In the genomic region with DNA sequence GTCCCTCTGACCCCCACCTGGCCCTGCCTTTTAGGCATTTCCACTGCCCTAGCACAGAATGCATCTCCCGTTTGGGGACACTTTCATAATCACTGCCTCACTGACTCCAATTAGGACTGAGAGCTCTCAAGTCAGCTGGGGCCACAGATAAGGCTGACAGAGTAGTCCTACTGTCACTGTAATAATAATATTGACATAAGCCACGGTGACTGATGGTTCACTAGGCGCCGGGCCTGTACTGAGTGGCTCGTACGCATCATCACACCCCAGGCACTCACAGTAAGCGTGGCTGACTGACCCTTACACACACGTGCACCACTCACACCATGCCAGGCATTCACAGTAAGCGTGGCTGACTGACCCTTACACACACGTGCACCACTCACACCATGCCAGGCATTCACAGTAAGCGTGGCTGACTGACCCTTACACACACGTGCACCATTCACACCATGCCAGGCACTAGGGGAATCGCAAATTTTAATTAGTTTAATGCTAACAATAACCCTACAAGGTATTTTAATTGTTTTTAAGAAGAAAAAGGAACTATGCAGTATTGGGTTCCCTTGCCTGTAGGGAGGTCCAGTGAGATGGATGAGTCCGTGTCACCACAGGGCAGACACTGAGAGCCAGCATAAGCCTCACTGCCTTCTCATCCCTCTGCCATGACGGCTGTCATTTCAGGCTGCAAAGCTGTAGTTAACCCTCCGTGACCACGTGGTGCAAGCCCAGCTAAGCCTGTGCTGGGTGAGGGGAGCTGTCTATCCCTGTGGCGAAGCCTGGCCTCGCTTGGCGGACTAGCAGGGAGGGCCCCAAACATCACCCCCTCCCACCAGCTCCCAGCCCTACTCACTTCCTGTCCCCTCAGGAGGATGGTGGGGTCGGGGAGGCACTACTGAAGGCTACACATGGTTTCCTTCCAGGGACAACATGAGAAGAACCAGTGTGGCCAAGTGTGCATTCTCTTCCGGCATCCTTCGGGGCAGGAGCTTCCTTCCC, we compare ENCODE assay signal across 12 cellular contexts.
DNase-seq lines count a peak whose midpoint lies in the region; ATAC-seq, FAIRE-seq and TF ChIP-seq lines count a peak whose summit lies in the region.
"Had no signal": no experiment of that assay in that cellular context is flagged by ENCODE, and none has a peak within 500 bp of the region (broad histone marks: within the 10 kb centered on the region; RNA-seq: fewer than 3 reads in every experiment).

No MANE protein-coding gene starts in this region.

- H3K36me3 ChIP-seq in small intestine (ENCODE audit: control insufficient read depth in 2 of 2, insufficient read depth in 2 of 2, low read length in 2 of 2) (peaks cover 0 to 2% of the 10 kb centered on the region in 2 donors), H7 (replicated peaks; ENCODE audit: control insufficient read depth, insufficient read depth, low read length) (no peaks in the 10 kb centered on the region; the same call in 1 of the 2 replicates)

- peaks cover 28% of the 10 kb centered on the region for H3K27me3 Mint-ChIP-seq in glutamatergic neuron (ENCODE audit: unreplicated experiment)
- no peaks in the 10 kb centered on the region for H3K27me3 Mint-ChIP-seq in activated T-cell treated with anti-CD3 and anti-CD28 coated beads, Interleukin-2, amount 50 U/mL, for 72 hours (ENCODE audit: low read depth)

- H3K27ac ChIP-seq in small intestine (ENCODE audit: low read depth in 1 of 2, low read length in 1 of 2), result peak overlapping the region; percentile 83 to 88
- H3K27ac ChIP-seq: HL-60 had no signal

- H3K4me3 ChIP-seq in small intestine (ENCODE audit: low read depth in 1 of 2, low read length in 2 of 2) (no peak overlapping the region), H7 (ENCODE audit: insufficient read depth, low read depth, low read length) (no peak overlapping the region)

- ATAC-seq in HG03354 (IDR thresholded peaks at IDR 0.05; ENCODE audit: poor library complexity, severe bottlenecking, unreplicated experiment), result no peak
- ATAC-seq in activated T-cell treated with anti-CD3 and anti-CD28 coated beads, Interleukin-2, amount 50 U/mL, for 72 hours (replicated peaks in 1 of 2), result no peak

- H3K4me3 Mint-ChIP-seq in glutamatergic neuron (ENCODE audit: unreplicated experiment), result peak overlapping the region; percentile 57
- H3K4me3 Mint-ChIP-seq in activated T-cell treated with anti-CD3 and anti-CD28 coated beads, Interleukin-2, amount 50 U/mL, for 72 hours, result no peak overlapping the region

- peaks cover 63% of the 10 kb centered on the region for H3K4me1 Mint-ChIP-seq in glutamatergic neuron (ENCODE audit: low read depth, unreplicated experiment)
- H3K4me1 Mint-ChIP-seq in activated T-cell treated with anti-CD3 and anti-CD28 coated beads, Interleukin-2, amount 50 U/mL, for 72 hours (ENCODE audit: low read depth), result peaks cover 10% of the 10 kb centered on the region

- FAIRE-seq in small intestine (lab: Jason Lieb, UNC), result no peak

- WGBS in small intestine, 3 donors, result 56 to 69% (median 68%) methylated on average over 23 of the region's 23 CpGs

- H3K9me3 ChIP-seq in small intestine (ENCODE audit: control insufficient read depth, low read depth), result no peaks in the 10 kb centered on the region

- H3K27ac Mint-ChIP-seq in glutamatergic neuron (ENCODE audit: unreplicated experiment), result peak overlapping the region; percentile 96
- H3K27ac Mint-ChIP-seq in activated T-cell treated with anti-CD3 and anti-CD28 coated beads, Interleukin-2, amount 50 U/mL, for 72 hours, result no peak overlapping the region

- peaks cover 4% of the 10 kb centered on the region for H3K36me3 Mint-ChIP-seq in glutamatergic neuron (ENCODE audit: unreplicated experiment)
- H3K36me3 Mint-ChIP-seq in activated T-cell treated with anti-CD3 and anti-CD28 coated beads, Interleukin-2, amount 50 U/mL, for 72 hours (ENCODE audit: insufficient read depth in 2 of 2), result no peaks in the 10 kb centered on the region

- peaks cover 28% of the 10 kb centered on the region for H3K9me3 Mint-ChIP-seq in glutamatergic neuron (ENCODE audit: unreplicated experiment)
- H3K9me3 Mint-ChIP-seq in activated T-cell treated with anti-CD3 and anti-CD28 coated beads, Interleukin-2, amount 50 U/mL, for 72 hours, result no peaks in the 10 kb centered on the region

- TF ChIP-seq CTCF in glutamatergic neuron (IDR thresholded peaks at IDR 0.05; ENCODE audit: partially characterized antibody, unreplicated experiment), result no peak

- in situ Hi-C loops in KBM-7 (cut with MboI; ENCODE audit: low pct_unique_long_range_greater_than_20kb, low sequenced_read_pairs), result no loop called here

- H3K4me1 ChIP-seq in small intestine (ENCODE audit: control insufficient read depth in 2 of 2, insufficient read depth in 1 of 2, low read depth in 1 of 2, low read length in 1 of 2), result peaks cover 11 to 14% of the 10 kb centered on the region in 2 donors

- no peaks in the 10 kb centered on the region for H3K27me3 ChIP-seq in small intestine (ENCODE audit: control insufficient read depth in 2 of 2, insufficient read depth in 2 of 2, low read length in 2 of 2)
- H3K27me3 ChIP-seq in H7 (ENCODE audit: control insufficient read depth, insufficient read depth, low read length), result no peaks in the 10 kb centered on the region

- DNase-seq in KBM-7 (peak; percentile 14), NCI-H748 treated with DMSO at 0.1 percent for 48 hours (lab: John Stamatoyannopoulos, UW) (peak; percentile 8), glutamatergic neuron (no peak), small intestine (peak; percentile 51), H7 (no peak), mesenteric fat pad (ENCODE audit: low spot score) (no peak)
- no peak for DNase-seq in activated T-cell treated with anti-CD3 and anti-CD28 coated beads, Interleukin-2, amount 50 U/mL, for 72 hours
- DNase-seq: amniotic stem cell, Calu3, NCI-H1048 had no signal

Comparison
In these comparisons a context has a peak if more than half of its experiments do, and no peak if none do; other contexts are left out.
1. DNase-seq: peak in KBM-7 (single experiment), NCI-H748 treated with DMSO at 0.1 percent for 48 hours (single experiment) and small intestine (single experiment); none in glutamatergic neuron (single experiment), H7 (single experiment), activated T-cell treated with anti-CD3 and anti-CD28 coated beads, Interleukin-2, amount 50 U/mL, for 72 hours (0 of 2) and mesenteric fat pad (single experiment).